ENCODE assay signal across 8 cellular contexts in the genomic region with DNA sequence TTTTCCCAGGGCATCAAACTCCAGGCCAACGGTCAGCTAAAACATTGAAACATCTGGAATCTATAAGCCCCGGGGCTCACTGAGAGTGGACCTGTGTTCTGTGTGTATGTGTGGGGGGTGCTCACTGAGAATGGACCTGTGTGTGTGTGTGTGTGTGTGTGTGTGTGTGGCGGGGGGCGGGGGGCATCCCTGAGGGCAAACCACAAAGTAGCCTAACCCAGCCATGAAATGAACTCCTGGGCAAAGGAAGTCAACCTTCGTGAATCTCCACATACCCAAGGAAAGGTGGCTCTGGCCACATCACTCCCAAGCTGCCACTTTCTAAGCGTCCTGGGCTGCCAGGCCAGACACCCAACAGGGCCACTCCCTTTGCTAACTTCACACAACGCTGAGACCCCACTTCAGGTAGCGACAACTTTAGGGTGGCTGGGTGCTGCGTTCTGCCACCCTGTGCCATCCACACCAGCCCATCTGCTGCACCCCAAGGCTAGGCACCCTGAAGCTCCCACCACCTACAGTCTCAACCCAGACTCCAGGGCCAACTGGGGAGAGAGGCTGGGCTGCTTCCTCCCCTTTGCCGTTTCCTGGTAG. TPM values are rescaled to one million over a fixed set of nuclear protein-coding genes. Genes with fewer than 3 reads are reported as not detected.
DNase-seq lines count a peak whose midpoint lies in the region; ATAC-seq and TF ChIP-seq lines count a peak whose summit lies in the region.

No MANE protein-coding gene starts in this region.

- no peak for TF ChIP-seq CTCF in GM12865 (IDR thresholded peaks at IDR 0.05; ENCODE audit: insufficient read depth, low read depth, low read length, missing control alignments)
- no peak for TF ChIP-seq CTCF in fibroblast of mammary gland (conservative IDR thresholded peaks at IDR 0.05; ENCODE audit: control insufficient read depth, insufficient read depth, low read depth, low read length)
- TF ChIP-seq CTCF in retinal pigment epithelial cell (conservative IDR thresholded peaks at IDR 0.05; ENCODE audit: low read depth, low read length) = no peak

- DNase-seq in GM12865 (ENCODE audit: low read depth) (no peak), T-helper 17 cell (no peak), fibroblast of mammary gland (ENCODE audit: low read depth) (no peak), retinal pigment epithelial cell (ENCODE audit: low read depth) (no peak), NCI-H1048 (lab: John Stamatoyannopoulos, UW) (no peak), EL (no peak)

- H3K36me3 Mint-ChIP-seq in T-helper 17 cell (ENCODE audit: low read depth) = no peaks in the 10 kb centered on the region

- H3K9me3 ChIP-seq in T-helper 17 cell (ENCODE audit: control insufficient read depth, low read length, poor library complexity, severe bottlenecking) = no peaks in the 10 kb centered on the region

- peaks cover 4% of the 10 kb centered on the region for H3K27me3 Mint-ChIP-seq in T-helper 17 cell

- H3K4me3 Mint-ChIP-seq in T-helper 17 cell = peak overlapping the region; percentile 88

- peak overlapping the region; percentile 93 for H3K27ac Mint-ChIP-seq in T-helper 17 cell

- H3K4me3 ChIP-seq in GM12865 (ENCODE audit: low read depth, low read length) = peak overlapping the region; percentile 90
- H3K4me3 ChIP-seq in fibroblast of mammary gland (ENCODE audit: control insufficient read depth, low read depth, low read length) = peak overlapping the region; percentile 71
- H3K4me3 ChIP-seq in retinal pigment epithelial cell (ENCODE audit: low read length) = peak overlapping the region; percentile 79

- ATAC-seq in T-helper 17 cell (no peak), GM19455 (IDR thresholded peaks at IDR 0.05; ENCODE audit: unreplicated experiment) (no peak)
- ATAC-seq in activated CD4-positive, CD25-positive, alpha-beta regulatory T cell treated with anti-CD3 and anti-CD28 coated beads, Interleukin-2, amount 50 U/mL, for 24 hours = no peak

- peaks cover 23% of the 10 kb centered on the region for H3K4me1 Mint-ChIP-seq in T-helper 17 cell

RNA-seq across cellular contexts. Expression of a gene that starts 1.6 kb away (rescaled TPM):
- total RNA-seq in T-helper 17 cell = 10 to 100 TPM; 15.4 to 23.0 TPM

RNA-seq across cellular contexts. Expression of a gene that starts 8.0 kb away (rescaled TPM):
- total RNA-seq in T-helper 17 cell = 10 to 100 TPM; 48.9 to 58.2 TPM

RNA-seq across cellular contexts. Expression of a gene that starts 11.1 kb away (rescaled TPM):
- 1 to 10 TPM in 1 of 2 donors, under 1 TPM in 1; 0.72 to 1.9 TPM for total RNA-seq in T-helper 17 cell

RNA-seq across cellular contexts. Expression of a gene that starts 14.8 kb away (rescaled TPM):
- 10 to 100 TPM; 21.6 to 26.0 TPM for total RNA-seq in T-helper 17 cell

RNA-seq across cellular contexts. Expression of a gene that starts 21.1 kb away (rescaled TPM):
- total RNA-seq in T-helper 17 cell = not detected
